ENCODE assay signal across 7 cellular contexts in genomic region chr22:39244073-39244495, GRCh38.
DNase-seq lines count a peak whose midpoint lies in the region; ATAC-seq and TF ChIP-seq lines count a peak whose summit lies in the region.

No MANE protein-coding gene starts in this region.

- no peaks in the 10 kb centered on the region for H3K4me1 ChIP-seq in iPS-15b (ENCODE audit: control insufficient read depth, insufficient read depth, low read length)

- peaks cover 3% of the 10 kb centered on the region for H3K36me3 ChIP-seq in iPS-15b (ENCODE audit: control insufficient read depth, insufficient read depth, low read length)

- H3K36me3 Mint-ChIP-seq in activated T-cell treated with anti-CD3 and anti-CD28 coated beads, Interleukin-2, amount 50 U/mL, for 24 hours (ENCODE audit: low read depth), result no peaks in the 10 kb centered on the region
- no peaks in the 10 kb centered on the region for H3K36me3 Mint-ChIP-seq in stimulated activated memory B cell treated with anti-CD40 and anti-IgM and Interleukin-4, amounts not matched to agents 10 μg/mL and 1 μg/mL and 100 μg/mL, for 72 hours

- peaks cover 42% of the 10 kb centered on the region for H3K4me1 Mint-ChIP-seq in activated T-cell treated with anti-CD3 and anti-CD28 coated beads, Interleukin-2, amount 50 U/mL, for 24 hours (ENCODE audit: low read depth)
- peaks cover 65% of the 10 kb centered on the region for H3K4me1 Mint-ChIP-seq in stimulated activated memory B cell treated with anti-CD40 and anti-IgM and Interleukin-4, amounts not matched to agents 10 μg/mL and 1 μg/mL and 100 μg/mL, for 72 hours

- H3K27me3 ChIP-seq in iPS-15b (ENCODE audit: control insufficient read depth, insufficient read depth, low read length), result peaks cover 69% of the 10 kb centered on the region

- H3K9me3 ChIP-seq in iPS-15b (ENCODE audit: control insufficient read depth, insufficient read depth, low read length), result no peaks in the 10 kb centered on the region

- no peak overlapping the region for H3K9ac ChIP-seq in iPS-15b (ENCODE audit: low read depth, low read length)

- H3K9me3 Mint-ChIP-seq in activated T-cell treated with anti-CD3 and anti-CD28 coated beads, Interleukin-2, amount 50 U/mL, for 24 hours, result no peaks in the 10 kb centered on the region
- H3K9me3 Mint-ChIP-seq in stimulated activated memory B cell treated with anti-CD40 and anti-IgM and Interleukin-4, amounts not matched to agents 10 μg/mL and 1 μg/mL and 100 μg/mL, for 72 hours, result no peaks in the 10 kb centered on the region

- no peak for ATAC-seq in stimulated activated memory B cell treated with anti-CD40 and anti-IgM and Interleukin-4, amounts not matched to agents 10 μg/mL and 1 μg/mL and 100 μg/mL, for 72 hours
- ATAC-seq in HG03378 (IDR thresholded peaks at IDR 0.05; ENCODE audit: unreplicated experiment), result no peak

- peak; percentile 43 for DNase-seq in HK-2 (ENCODE audit: unreplicated experiment)
- peak; percentile 51 for DNase-seq in activated T-cell treated with anti-CD3 and anti-CD28 coated beads, Interleukin-2, amount 50 U/mL, for 24 hours
- DNase-seq in GM20000 (ENCODE audit: low spot score), result no peak
- no peak for DNase-seq in Ammon's horn (ENCODE audit: low spot score)

- H3K27me3 Mint-ChIP-seq in activated T-cell treated with anti-CD3 and anti-CD28 coated beads, Interleukin-2, amount 50 U/mL, for 24 hours, result peaks cover 58% of the 10 kb centered on the region
- H3K27me3 Mint-ChIP-seq in stimulated activated memory B cell treated with anti-CD40 and anti-IgM and Interleukin-4, amounts not matched to agents 10 μg/mL and 1 μg/mL and 100 μg/mL, for 72 hours, result peaks cover 93% of the 10 kb centered on the region

- peak overlapping the region; percentile 45 for H3K4me3 ChIP-seq in iPS-15b (ENCODE audit: low read depth, low read length)

- no peak overlapping the region for H3K27ac Mint-ChIP-seq in activated T-cell treated with anti-CD3 and anti-CD28 coated beads, Interleukin-2, amount 50 U/mL, for 24 hours
- no peak overlapping the region for H3K27ac Mint-ChIP-seq in stimulated activated memory B cell treated with anti-CD40 and anti-IgM and Interleukin-4, amounts not matched to agents 10 μg/mL and 1 μg/mL and 100 μg/mL, for 72 hours

- H3K4me3 Mint-ChIP-seq in activated T-cell treated with anti-CD3 and anti-CD28 coated beads, Interleukin-2, amount 50 U/mL, for 24 hours, result peak overlapping the region; percentile 74
- H3K4me3 Mint-ChIP-seq in stimulated activated memory B cell treated with anti-CD40 and anti-IgM and Interleukin-4, amounts not matched to agents 10 μg/mL and 1 μg/mL and 100 μg/mL, for 72 hours, result peak overlapping the region; percentile 48

- no peak for TF ChIP-seq CTCF in GM20000 (IDR thresholded peaks at IDR 0.05; ENCODE audit: extremely low read depth, missing control alignments)

Comparison
In these comparisons a context has a peak if more than half of its experiments do, and no peak if none do; other contexts are left out.
1. DNase-seq: peak in HK-2 (single experiment) and activated T-cell treated with anti-CD3 and anti-CD28 coated beads, Interleukin-2, amount 50 U/mL, for 24 hours (single experiment); none in GM20000 (single experiment) and Ammon's horn (single experiment).